8 cellular contexts compared by ENCODE assay signal in the genomic region with DNA sequence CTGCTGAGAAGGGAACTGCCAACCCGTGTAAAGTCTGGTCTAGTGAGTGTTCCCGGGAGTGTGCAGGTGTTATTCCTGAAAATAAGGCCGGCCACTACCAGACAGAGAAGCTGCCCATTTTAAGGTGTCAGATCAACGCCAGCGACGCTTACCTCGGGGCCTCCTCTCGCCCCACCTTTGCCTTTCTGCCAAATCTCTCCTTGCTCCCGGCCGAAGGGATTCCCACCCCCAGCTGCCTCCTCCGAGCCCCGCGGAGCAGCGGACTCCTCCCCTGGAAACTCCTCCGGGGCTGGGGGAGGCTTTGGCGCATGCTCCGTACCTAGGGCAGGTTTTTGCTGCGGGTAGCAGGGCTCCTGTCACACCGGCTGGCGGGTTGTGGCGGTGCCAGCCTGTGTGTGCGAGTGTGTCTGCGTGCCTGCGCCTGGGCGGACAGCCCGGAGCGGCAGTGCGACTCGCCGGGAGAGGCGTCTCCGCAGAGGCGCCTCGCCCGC. TPM values are rescaled to one million over a fixed set of nuclear protein-coding genes. Genes with fewer than 3 reads are reported as not detected.
A peak's percentile ranks its signal among the peaks of the same experiment; 100 is the strongest.
DNase-seq lines count a peak whose midpoint lies in the region; ATAC-seq and TF ChIP-seq lines count a peak whose summit lies in the region.

A gene (plus strand): TSS at position 359 of the 491 bp plus-strand sequence.

- H3K36me3 Mint-ChIP-seq in immature natural killer cell, result peaks cover 0 to 3% (median 3%) of the 10 kb centered on the region in 3 donors
- no peaks in the 10 kb centered on the region for H3K36me3 Mint-ChIP-seq in activated T-helper 2 cell treated with anti-CD3 and anti-CD28 coated beads, Interferon-gamma antibody, Interleukin-2, Interleukin-4, amounts not matched to agents 10 μg/mL and 5 μg/mL and 100 μg/mL, durations not matched to agents 14 hours and 24 hours and 36 hours (ENCODE audit: low read depth)

- peak; percentile 16 for ATAC-seq in GM19025 (IDR thresholded peaks at IDR 0.05; ENCODE audit: low read depth, unreplicated experiment)

- peaks cover 19 to 39% (median 22%) of the 10 kb centered on the region in 3 donors for H3K27me3 Mint-ChIP-seq in immature natural killer cell (ENCODE audit: low read depth in 3 of 3)
- peaks cover 55% of the 10 kb centered on the region for H3K27me3 Mint-ChIP-seq in activated T-helper 2 cell treated with anti-CD3 and anti-CD28 coated beads, Interferon-gamma antibody, Interleukin-2, Interleukin-4, amounts not matched to agents 10 μg/mL and 5 μg/mL and 100 μg/mL, durations not matched to agents 14 hours and 24 hours and 36 hours (ENCODE audit: low read depth)

- TF ChIP-seq CTCF in AG09309 (IDR thresholded peaks at IDR 0.05; ENCODE audit: control insufficient read depth, insufficient read depth, low read depth, low read length, missing control alignments), result no peak

- H3K4me3 Mint-ChIP-seq in immature natural killer cell, result peak within 1 kb of the TSS in 1 of 5 donors; percentile 52
- no peak within 1 kb of the TSS for H3K4me3 Mint-ChIP-seq in activated T-helper 2 cell treated with anti-CD3 and anti-CD28 coated beads, Interferon-gamma antibody, Interleukin-2, Interleukin-4, amounts not matched to agents 10 μg/mL and 5 μg/mL and 100 μg/mL, durations not matched to agents 14 hours and 24 hours and 36 hours (ENCODE audit: low read depth)

- in situ Hi-C loops in KBM-7 (cut with MboI; ENCODE audit: low pct_unique_long_range_greater_than_20kb, low sequenced_read_pairs), result no loop called here

- H3K4me3 ChIP-seq in AG09309 (ENCODE audit: control insufficient read depth, low read depth, low read length) (peak within 1 kb of the TSS; percentile 41), iPS-11a (ENCODE audit: low read depth, low read length) (peak within 1 kb of the TSS; percentile 66), skin epidermis (peak within 1 kb of the TSS in 6 of 7 experiments; percentile 13 to 40 (median 18))

- intact Hi-C loops in activated T-helper 2 cell treated with anti-CD3 and anti-CD28 coated beads, Interferon-gamma antibody, Interleukin-2, Interleukin-4, amounts not matched to agents 10 μg/mL and 5 μg/mL and 100 μg/mL, durations not matched to agents 14 hours and 24 hours and 36 hours (cut with micrococcal nuclease), result loop anchor here (5.0 kb wide), 1 partner anchor 1377 kb away; a partner anchor contains a TSS

- DNase-seq in AG09309 (ENCODE audit: low read depth) (no peak), KBM-7 (peak; percentile 44), anterior cingulate cortex (lab: John Stamatoyannopoulos, UW) (peak in 52 of 58 donors; percentile 4 to 75 (median 27)), immature natural killer cell (no peak)
- no peak for DNase-seq in activated T-helper 2 cell treated with anti-CD3 and anti-CD28 coated beads, Interferon-gamma antibody, Interleukin-2, Interleukin-4, amounts not matched to agents 10 μg/mL and 5 μg/mL and 100 μg/mL, durations not matched to agents 14 hours and 24 hours and 36 hours (ENCODE audit: low spot score)

- no peak within 1 kb of the TSS for H3K27ac Mint-ChIP-seq in immature natural killer cell
- no peak within 1 kb of the TSS for H3K27ac Mint-ChIP-seq in activated T-helper 2 cell treated with anti-CD3 and anti-CD28 coated beads, Interferon-gamma antibody, Interleukin-2, Interleukin-4, amounts not matched to agents 10 μg/mL and 5 μg/mL and 100 μg/mL, durations not matched to agents 14 hours and 24 hours and 36 hours

- H3K9me3 Mint-ChIP-seq in immature natural killer cell, result peaks cover 7 to 32% (median 20%) of the 10 kb centered on the region in 6 donors
- H3K9me3 Mint-ChIP-seq in activated T-helper 2 cell treated with anti-CD3 and anti-CD28 coated beads, Interferon-gamma antibody, Interleukin-2, Interleukin-4, amounts not matched to agents 10 μg/mL and 5 μg/mL and 100 μg/mL, durations not matched to agents 14 hours and 24 hours and 36 hours, result no peaks in the 10 kb centered on the region

- peaks cover 0 to 4% of the 10 kb centered on the region in 2 donors for H3K4me1 Mint-ChIP-seq in immature natural killer cell
- no peaks in the 10 kb centered on the region for H3K4me1 Mint-ChIP-seq in activated T-helper 2 cell treated with anti-CD3 and anti-CD28 coated beads, Interferon-gamma antibody, Interleukin-2, Interleukin-4, amounts not matched to agents 10 μg/mL and 5 μg/mL and 100 μg/mL, durations not matched to agents 14 hours and 24 hours and 36 hours (ENCODE audit: low read depth)

- peak within 1 kb of the TSS in 1 of 21 experiments; percentile 12 for H3K27ac ChIP-seq in skin epidermis

RNA-seq across cellular contexts. Expression of the gene that starts here (rescaled TPM):
- polyA plus RNA-seq in immature natural killer cell, result not detected
- not detected in 2 replicates for total RNA-seq in activated T-helper 2 cell treated with anti-CD3 and anti-CD28 coated beads, Interferon-gamma antibody, Interleukin-2, Interleukin-4, amounts not matched to agents 10 μg/mL and 5 μg/mL and 100 μg/mL, durations not matched to agents 14 hours and 24 hours and 36 hours

Comparison
In these comparisons a context has a peak if more than half of its experiments do, and no peak if none do; other contexts are left out.
1. DNase-seq: peak in KBM-7 (single experiment) and anterior cingulate cortex (52 of 58); none in AG09309 (single experiment), immature natural killer cell (0 of 3) and activated T-helper 2 cell treated with anti-CD3 and anti-CD28 coated beads, Interferon-gamma antibody, Interleukin-2, Interleukin-4, amounts not matched to agents 10 μg/mL and 5 μg/mL and 100 μg/mL, durations not matched to agents 14 hours and 24 hours and 36 hours (single experiment).
2. Peak in every context shown above with its lines, with median percentiles within 50 percentile points of each other: H3K4me3 ChIP-seq.